ENCODE assay signal across 11 cellular contexts in the genomic region with DNA sequence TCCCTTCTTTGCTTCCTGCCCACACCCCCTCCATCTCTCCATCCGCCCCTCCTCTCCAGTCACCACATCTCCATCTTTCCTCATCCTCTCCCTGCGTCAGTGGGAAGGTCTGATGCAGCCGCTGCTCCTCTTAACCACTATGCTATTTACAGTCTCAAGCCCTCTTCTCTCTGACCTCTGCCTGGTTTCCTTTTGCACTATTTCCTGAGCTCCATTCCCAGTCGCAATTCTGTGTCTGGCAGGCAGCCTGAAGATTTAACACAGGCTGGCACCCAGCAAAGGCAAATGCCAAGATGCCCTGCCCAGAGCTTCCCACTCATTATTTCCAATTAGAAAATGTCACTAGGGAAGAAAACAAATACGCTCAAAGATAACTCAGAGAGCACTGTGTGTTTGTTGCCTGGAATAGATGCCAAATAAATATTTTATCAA.
A peak's percentile ranks its signal among the peaks of the same experiment; 100 is the strongest.
DNase-seq lines count a peak whose midpoint lies in the region; ATAC-seq, FAIRE-seq and TF ChIP-seq lines count a peak whose summit lies in the region.
"Had no signal": no experiment of that assay in that cellular context is flagged by ENCODE, and none has a peak within 500 bp of the region (broad histone marks: within the 10 kb centered on the region; RNA-seq: fewer than 3 reads in every experiment).

No MANE protein-coding gene starts in this region.

- H3K4me2 ChIP-seq in astrocyte (ENCODE audit: low read length) (peak overlapping the region; percentile 8), hepatocyte (no peak overlapping the region)

- no peak overlapping the region for H3K9ac ChIP-seq in astrocyte (ENCODE audit: low read length)

- no peaks in the 10 kb centered on the region for H3K9me3 ChIP-seq in astrocyte (ENCODE audit: insufficient read depth, low read depth, low read length)
- H3K9me3 ChIP-seq in hepatocyte (ENCODE audit: low read depth) = no peaks in the 10 kb centered on the region
- H3K9me3 ChIP-seq in tibial artery = no peaks in the 10 kb centered on the region
- H3K9me3 ChIP-seq: SJSA1 had no signal

- H4K20me1 ChIP-seq in astrocyte (ENCODE audit: insufficient read depth, low read length) (no peaks in the 10 kb centered on the region), hepatocyte (ENCODE audit: insufficient read depth, poor library complexity, severe bottlenecking) (no peaks in the 10 kb centered on the region)

- no peak overlapping the region for H3K27ac Mint-ChIP-seq in astrocyte (ENCODE audit: unreplicated experiment)

- H3K4me3 ChIP-seq in astrocyte (ENCODE audit: insufficient read depth, low read depth, low read length) (no peak overlapping the region), hepatocyte (no peak overlapping the region), tibial artery (no peak overlapping the region)
- H3K4me3 ChIP-seq: SJSA1 had no signal

- no peak for ATAC-seq in GM21717 (IDR thresholded peaks at IDR 0.05; ENCODE audit: unreplicated experiment)

- WGBS in hepatocyte (ENCODE audit: low lambda C conversion rate, missing lambda C conversion rate) = 88% methylated on average over 5 of the region's 5 CpGs

- H3K4me3 Mint-ChIP-seq in astrocyte (ENCODE audit: unreplicated experiment) = no peak overlapping the region

- intact Hi-C loops in tibial artery (cut with DNase I; ENCODE audit: low total_unique reads) = no loop called here

- peaks cover 23% of the 10 kb centered on the region for H3K4me1 Mint-ChIP-seq in astrocyte (ENCODE audit: low read depth, unreplicated experiment)

- TF ChIP-seq CTCF in astrocyte (IDR thresholded peaks at IDR 0.05; ENCODE audit: insufficient read depth, low read depth, low read length) (no peak), hepatocyte (IDR thresholded peaks at IDR 0.05; ENCODE audit: poor library complexity) (no peak), tibial artery (IDR thresholded peaks at IDR 0.05) (no peak)

- no peaks in the 10 kb centered on the region for H3K36me3 ChIP-seq in astrocyte (ENCODE audit: insufficient read depth, low read length)
- H3K36me3 ChIP-seq in hepatocyte (replicated peaks; ENCODE audit: insufficient read depth, low read depth) = no peaks in the 10 kb centered on the region
- H3K36me3 ChIP-seq in tibial artery = no peaks in the 10 kb centered on the region
- H3K36me3 ChIP-seq: SJSA1 had no signal

- H3K27me3 ChIP-seq in astrocyte (ENCODE audit: insufficient read depth, low read length) (no peaks in the 10 kb centered on the region), hepatocyte (no peaks in the 10 kb centered on the region), tibial artery (no peaks in the 10 kb centered on the region)
- H3K27me3 ChIP-seq: SJSA1 had no signal

- no peak for FAIRE-seq in astrocyte (lab: Jason Lieb, UNC)

- H2AFZ ChIP-seq in astrocyte (ENCODE audit: low read depth, low read length) (peak overlapping the region; percentile 28), hepatocyte (no peak overlapping the region)

- peaks cover 7% of the 10 kb centered on the region for H3K27me3 Mint-ChIP-seq in astrocyte (ENCODE audit: low read depth, unreplicated experiment)

- H3K27ac ChIP-seq in astrocyte (ENCODE audit: low read depth, low read length) = no peak overlapping the region
- peak overlapping the region; percentile 90 for H3K27ac ChIP-seq in hepatocyte
- H3K27ac ChIP-seq in tibial artery = peak overlapping the region in 1 of 2 donors; percentile 21
- H3K27ac ChIP-seq: SJSA1 had no signal

- DNase-seq in DMS79 treated with DMSO at 0.1 percent for 48 hours (lab: John Stamatoyannopoulos, UW) (peak; percentile 76), DMS79 (lab: John Stamatoyannopoulos, UW) (no peak), astrocyte (ENCODE audit: low read depth) (peak; percentile 77), hepatocyte (ENCODE audit: low spot score) (no peak), tibial artery (peak; percentile 61 to 70), HPDE6-E6E7 (ENCODE audit: extremely low spot score) (no peak), OCI-M2 (lab: John Stamatoyannopoulos, UW; ENCODE audit: unreplicated experiment) (no peak)
- DNase-seq: caudate nucleus, nucleus accumbens had no signal

- H3K9me2 ChIP-seq in hepatocyte (replicated peaks; ENCODE audit: insufficient read depth) = no peaks in the 10 kb centered on the region

- H3K79me2 ChIP-seq in astrocyte (ENCODE audit: insufficient read depth, low read length) (no peaks in the 10 kb centered on the region), hepatocyte (no peaks in the 10 kb centered on the region)

- no peaks in the 10 kb centered on the region for H3K36me3 Mint-ChIP-seq in astrocyte (ENCODE audit: low read depth, unreplicated experiment)

- H3K4me1 ChIP-seq in astrocyte (ENCODE audit: insufficient read depth, low read length) = peaks cover 13% of the 10 kb centered on the region
- H3K4me1 ChIP-seq in hepatocyte (ENCODE audit: insufficient read depth) = peaks cover 31% of the 10 kb centered on the region
- H3K4me1 ChIP-seq in tibial artery = peaks cover 0 to 25% (median 14%) of the 10 kb centered on the region in 4 donors

- no peaks in the 10 kb centered on the region for H3K9me3 Mint-ChIP-seq in astrocyte (ENCODE audit: unreplicated experiment)

Comparison
In these comparisons a context has a peak if more than half of its experiments do, and no peak if none do; other contexts are left out.
1. DNase-seq: peak in DMS79 treated with DMSO at 0.1 percent for 48 hours (single experiment), astrocyte (single experiment) and tibial artery (2 of 2); none in DMS79 (single experiment), hepatocyte (single experiment), HPDE6-E6E7 (single experiment) and OCI-M2 (single experiment).